Comparison of ENCODE assay signal across 11 cellular contexts in genomic region chr2:223724831-223725230, GRCh38.
DNase-seq lines count a peak whose midpoint lies in the region; ATAC-seq and TF ChIP-seq lines count a peak whose summit lies in the region.
"Had no signal": no experiment of that assay in that cellular context is flagged by ENCODE, and none has a peak within 500 bp of the region (broad histone marks: within the 10 kb centered on the region; RNA-seq: fewer than 3 reads in every experiment).

No MANE protein-coding gene starts in this region.

- no peaks in the 10 kb centered on the region for H3K9me3 ChIP-seq in cardiac muscle cell (ENCODE audit: low read depth)

- DNase-seq in cardiac muscle cell (ENCODE audit: low read depth in 1 of 2, low spot score in 1 of 2): no peak
- DNase-seq in left ventricle myocardium superior: no peak
- DNase-seq in iris pigment epithelial cell (ENCODE audit: low read depth): peak; percentile 14
- DNase-seq in type B pancreatic cell (ENCODE audit: extremely low spot score, unreplicated experiment): no peak
- DNase-seq in foreskin melanocyte: no peak
- DNase-seq: activated gamma-delta T cell treated with Interleukin-2 at 50 U/mL for 16 hours; effector CD8-positive, alpha-beta T cell; WERI-Rb-1 had no signal

- peak overlapping the region; percentile 27 for H3K27ac ChIP-seq in cardiac muscle cell
- H3K27ac ChIP-seq: WERI-Rb-1 had no signal

- ATAC-seq in left ventricle myocardium superior (no peak), GM19395 (IDR thresholded peaks at IDR 0.05; ENCODE audit: unreplicated experiment) (no peak), GM18858 (IDR thresholded peaks at IDR 0.05; ENCODE audit: unreplicated experiment) (no peak)

- no peaks in the 10 kb centered on the region for H3K27me3 ChIP-seq in cardiac muscle cell

- H3K36me3 Mint-ChIP-seq in brain: no peaks in the 10 kb centered on the region
- no peaks in the 10 kb centered on the region for H3K36me3 Mint-ChIP-seq in type B pancreatic cell

- H3K4me1 Mint-ChIP-seq in brain (peaks cover 39% of the 10 kb centered on the region), type B pancreatic cell (ENCODE audit: unreplicated experiment) (peaks cover 29% of the 10 kb centered on the region)

- intact Hi-C loops in left ventricle myocardium superior (cut with micrococcal nuclease): no loop called here

- peak overlapping the region; percentile 50 to 97 (median 75) for H3K27ac Mint-ChIP-seq in brain
- H3K27ac Mint-ChIP-seq in type B pancreatic cell: peak overlapping the region; percentile 78

- TF ChIP-seq CTCF in cardiac muscle cell (IDR thresholded peaks at IDR 0.05; ENCODE audit: low read depth, low read length): no peak
- TF ChIP-seq CTCF in brain (conservative IDR thresholded peaks at IDR 0.05): no peak
- TF ChIP-seq CTCF in type B pancreatic cell (conservative IDR thresholded peaks at IDR 0.05): no peak

- H3K9me3 Mint-ChIP-seq in brain: peaks cover 0 to 3% (median 0%) of the 10 kb centered on the region in 5 experiments
- no peaks in the 10 kb centered on the region for H3K9me3 Mint-ChIP-seq in type B pancreatic cell

- H3K36me3 ChIP-seq in cardiac muscle cell: no peaks in the 10 kb centered on the region
- H3K36me3 ChIP-seq: WERI-Rb-1 had no signal

- peak overlapping the region in 3 of 5 experiments; percentile 19 to 53 (median 29) for H3K4me3 Mint-ChIP-seq in brain
- H3K4me3 Mint-ChIP-seq in type B pancreatic cell: no peak overlapping the region

- no peak overlapping the region for H3K4me3 ChIP-seq in cardiac muscle cell

- H3K27me3 Mint-ChIP-seq in brain: no peaks in the 10 kb centered on the region
- no peaks in the 10 kb centered on the region for H3K27me3 Mint-ChIP-seq in type B pancreatic cell

- peaks cover 5% of the 10 kb centered on the region for H3K4me1 ChIP-seq in cardiac muscle cell (ENCODE audit: low read depth)
